In the genomic region with DNA sequence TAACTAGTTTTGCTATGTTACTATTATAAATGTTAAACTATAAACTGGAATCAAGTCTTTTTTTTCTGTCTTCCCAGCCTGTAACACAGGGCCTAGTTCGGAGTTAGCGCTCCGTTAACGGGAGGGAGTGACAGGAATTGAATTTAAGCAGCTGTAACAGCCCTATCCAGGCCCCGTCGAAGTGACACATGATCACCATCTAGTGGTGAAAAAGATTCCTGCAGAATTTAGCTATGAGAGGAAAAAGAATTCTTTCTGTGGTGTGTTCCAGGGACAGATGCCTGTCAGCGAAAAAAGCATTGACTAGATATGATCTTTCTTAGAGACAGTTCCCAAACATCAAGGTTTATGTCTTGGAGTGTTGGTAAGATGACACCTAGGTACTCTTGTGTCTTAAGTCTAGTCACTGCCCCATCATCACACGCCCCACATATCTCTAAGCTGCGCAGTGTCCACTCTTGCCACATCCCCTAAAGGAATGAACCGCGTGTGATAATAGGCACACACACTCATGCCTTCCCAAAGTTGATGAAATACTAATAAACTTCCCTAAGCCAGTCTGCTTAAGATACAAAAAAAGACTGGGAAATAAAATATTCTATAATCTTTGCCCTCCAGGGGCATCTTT, we compare ENCODE assay signal across 1 cellular context.
TF ChIP-seq lines count a peak whose summit lies in the region.

No MANE protein-coding gene starts in this region.

TF ChIP-seq in K562, 482 proteins besides CTCF, POLR2A, EP300 and RAD21 (continued from another document):
- TF ChIP-seq, protein P1, sequence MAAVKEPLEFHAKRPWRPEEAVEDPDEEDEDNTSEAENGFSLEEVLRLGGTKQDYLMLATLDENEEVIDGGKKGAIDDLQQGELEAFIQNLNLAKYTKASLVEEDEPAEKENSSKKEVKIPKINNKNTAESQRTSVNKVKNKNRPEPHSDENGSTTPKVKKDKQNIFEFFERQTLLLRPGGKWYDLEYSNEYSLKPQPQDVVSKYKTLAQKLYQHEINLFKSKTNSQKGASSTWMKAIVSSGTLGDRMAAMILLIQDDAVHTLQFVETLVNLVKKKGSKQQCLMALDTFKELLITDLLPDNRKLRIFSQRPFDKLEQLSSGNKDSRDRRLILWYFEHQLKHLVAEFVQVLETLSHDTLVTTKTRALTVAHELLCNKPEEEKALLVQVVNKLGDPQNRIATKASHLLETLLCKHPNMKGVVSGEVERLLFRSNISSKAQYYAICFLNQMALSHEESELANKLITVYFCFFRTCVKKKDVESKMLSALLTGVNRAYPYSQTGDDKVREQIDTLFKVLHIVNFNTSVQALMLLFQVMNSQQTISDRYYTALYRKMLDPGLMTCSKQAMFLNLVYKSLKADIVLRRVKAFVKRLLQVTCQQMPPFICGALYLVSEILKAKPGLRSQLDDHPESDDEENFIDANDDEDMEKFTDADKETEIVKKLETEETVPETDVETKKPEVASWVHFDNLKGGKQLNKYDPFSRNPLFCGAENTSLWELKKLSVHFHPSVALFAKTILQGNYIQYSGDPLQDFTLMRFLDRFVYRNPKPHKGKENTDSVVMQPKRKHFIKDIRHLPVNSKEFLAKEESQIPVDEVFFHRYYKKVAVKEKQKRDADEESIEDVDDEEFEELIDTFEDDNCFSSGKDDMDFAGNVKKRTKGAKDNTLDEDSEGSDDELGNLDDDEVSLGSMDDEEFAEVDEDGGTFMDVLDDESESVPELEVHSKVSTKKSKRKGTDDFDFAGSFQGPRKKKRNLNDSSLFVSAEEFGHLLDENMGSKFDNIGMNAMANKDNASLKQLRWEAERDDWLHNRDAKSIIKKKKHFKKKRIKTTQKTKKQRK (IDR thresholded peaks at IDR 0.05; ENCODE audit: borderline replicate concordance, low read depth, low read length), result no peak
- peak; percentile 57; the same call in 1 of the 2 replicates for TF ChIP-seq C11orf30 (IDR thresholded peaks at IDR 0.05; ENCODE audit: low read depth)
- TF ChIP-seq ZNF717 (CRISPR knock-in tag; IDR thresholded peaks at IDR 0.05), result no peak
- no peak for TF ChIP-seq KDM1A (IDR thresholded peaks at IDR 0.05)
- TF ChIP-seq, protein P2, sequence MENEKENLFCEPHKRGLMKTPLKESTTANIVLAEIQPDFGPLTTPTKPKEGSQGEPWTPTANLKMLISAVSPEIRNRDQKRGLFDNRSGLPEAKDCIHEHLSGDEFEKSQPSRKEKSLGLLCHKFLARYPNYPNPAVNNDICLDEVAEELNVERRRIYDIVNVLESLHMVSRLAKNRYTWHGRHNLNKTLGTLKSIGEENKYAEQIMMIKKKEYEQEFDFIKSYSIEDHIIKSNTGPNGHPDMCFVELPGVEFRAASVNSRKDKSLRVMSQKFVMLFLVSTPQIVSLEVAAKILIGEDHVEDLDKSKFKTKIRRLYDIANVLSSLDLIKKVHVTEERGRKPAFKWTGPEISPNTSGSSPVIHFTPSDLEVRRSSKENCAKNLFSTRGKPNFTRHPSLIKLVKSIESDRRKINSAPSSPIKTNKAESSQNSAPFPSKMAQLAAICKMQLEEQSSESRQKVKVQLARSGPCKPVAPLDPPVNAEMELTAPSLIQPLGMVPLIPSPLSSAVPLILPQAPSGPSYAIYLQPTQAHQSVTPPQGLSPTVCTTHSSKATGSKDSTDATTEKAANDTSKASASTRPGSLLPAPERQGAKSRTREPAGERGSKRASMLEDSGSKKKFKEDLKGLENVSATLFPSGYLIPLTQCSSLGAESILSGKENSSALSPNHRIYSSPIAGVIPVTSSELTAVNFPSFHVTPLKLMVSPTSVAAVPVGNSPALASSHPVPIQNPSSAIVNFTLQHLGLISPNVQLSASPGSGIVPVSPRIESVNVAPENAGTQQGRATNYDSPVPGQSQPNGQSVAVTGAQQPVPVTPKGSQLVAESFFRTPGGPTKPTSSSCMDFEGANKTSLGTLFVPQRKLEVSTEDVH (IDR thresholded peaks at IDR 0.05; ENCODE audit: low read depth, partially characterized antibody), result peak; percentile 27
- no peak for TF ChIP-seq CBX1 (IDR thresholded peaks at IDR 0.05; ENCODE audit: low read depth)
- TF ChIP-seq, protein P3, sequence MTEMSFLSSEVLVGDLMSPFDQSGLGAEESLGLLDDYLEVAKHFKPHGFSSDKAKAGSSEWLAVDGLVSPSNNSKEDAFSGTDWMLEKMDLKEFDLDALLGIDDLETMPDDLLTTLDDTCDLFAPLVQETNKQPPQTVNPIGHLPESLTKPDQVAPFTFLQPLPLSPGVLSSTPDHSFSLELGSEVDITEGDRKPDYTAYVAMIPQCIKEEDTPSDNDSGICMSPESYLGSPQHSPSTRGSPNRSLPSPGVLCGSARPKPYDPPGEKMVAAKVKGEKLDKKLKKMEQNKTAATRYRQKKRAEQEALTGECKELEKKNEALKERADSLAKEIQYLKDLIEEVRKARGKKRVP (CRISPR knock-in tag; IDR thresholded peaks at IDR 0.05), result no peak
- 0 out of 2 replicates have a peak, but pooled peaks have one; percentile 26 for TF ChIP-seq ZNF589 (CRISPR knock-in tag; IDR thresholded peaks at IDR 0.05; ENCODE audit: low read depth)
- peak; percentile 60 for TF ChIP-seq FOXM1 (IDR thresholded peaks at IDR 0.05; ENCODE audit: low read depth)
- TF ChIP-seq FOXM1 (CRISPR knock-in tag; IDR thresholded peaks at IDR 0.05; ENCODE audit: low read depth), result no peak
- peak; percentile 50; the same call in 1 of the 2 replicates for TF ChIP-seq CTBP1 (IDR thresholded peaks at IDR 0.05; ENCODE audit: borderline replicate concordance)
- TF ChIP-seq FOS (IDR thresholded peaks at IDR 0.05; ENCODE audit: extremely low read depth, insufficient read length), result no peak
- TF ChIP-seq ZZZ3 (IDR thresholded peaks at IDR 0.05), result no peak
- TF ChIP-seq MAFF (IDR thresholded peaks at IDR 0.05; ENCODE audit: low read length), result no peak
- 0 out of 2 replicates have a peak, but pooled peaks have one; percentile 24 for TF ChIP-seq HDAC2 (IDR thresholded peaks at IDR 0.05)
- TF ChIP-seq, protein P4, sequence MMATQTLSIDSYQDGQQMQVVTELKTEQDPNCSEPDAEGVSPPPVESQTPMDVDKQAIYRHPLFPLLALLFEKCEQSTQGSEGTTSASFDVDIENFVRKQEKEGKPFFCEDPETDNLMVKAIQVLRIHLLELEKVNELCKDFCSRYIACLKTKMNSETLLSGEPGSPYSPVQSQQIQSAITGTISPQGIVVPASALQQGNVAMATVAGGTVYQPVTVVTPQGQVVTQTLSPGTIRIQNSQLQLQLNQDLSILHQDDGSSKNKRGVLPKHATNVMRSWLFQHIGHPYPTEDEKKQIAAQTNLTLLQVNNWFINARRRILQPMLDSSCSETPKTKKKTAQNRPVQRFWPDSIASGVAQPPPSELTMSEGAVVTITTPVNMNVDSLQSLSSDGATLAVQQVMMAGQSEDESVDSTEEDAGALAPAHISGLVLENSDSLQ (IDR thresholded peaks at IDR 0.05), result peak; percentile 76
- no peak for TF ChIP-seq CBFB (CRISPR knock-in tag; IDR thresholded peaks at IDR 0.05)
- TF ChIP-seq, protein P5, sequence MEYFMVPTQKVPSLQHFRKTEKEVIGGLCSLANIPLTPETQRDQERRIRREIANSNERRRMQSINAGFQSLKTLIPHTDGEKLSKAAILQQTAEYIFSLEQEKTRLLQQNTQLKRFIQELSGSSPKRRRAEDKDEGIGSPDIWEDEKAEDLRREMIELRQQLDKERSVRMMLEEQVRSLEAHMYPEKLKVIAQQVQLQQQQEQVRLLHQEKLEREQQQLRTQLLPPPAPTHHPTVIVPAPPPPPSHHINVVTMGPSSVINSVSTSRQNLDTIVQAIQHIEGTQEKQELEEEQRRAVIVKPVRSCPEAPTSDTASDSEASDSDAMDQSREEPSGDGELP (CRISPR knock-in tag; IDR thresholded peaks at IDR 0.05; ENCODE audit: borderline replicate concordance), result peak; percentile 20; the same call in 1 of the 2 replicates
- TF ChIP-seq MYBL2 (IDR thresholded peaks at IDR 0.05; ENCODE audit: low read depth), result peak; percentile 70; the same call in 1 of the 2 replicates
- TF ChIP-seq MYBL2 (CRISPR knock-in tag; IDR thresholded peaks at IDR 0.05; ENCODE audit: borderline replicate concordance), result no peak
